11 cellular contexts compared by ENCODE assay signal in genomic region chr3:107263269-107264021, GRCh38.
A peak's percentile ranks its signal among the peaks of the same experiment; 100 is the strongest.
DNase-seq lines count a peak whose midpoint lies in the region; ATAC-seq and TF ChIP-seq lines count a peak whose summit lies in the region.
"Had no signal": no experiment of that assay in that cellular context is flagged by ENCODE, and none has a peak within 500 bp of the region (broad histone marks: within the 10 kb centered on the region; RNA-seq: fewer than 3 reads in every experiment).

No MANE protein-coding gene starts in this region.

- no peaks in the 10 kb centered on the region for H3K36me3 Mint-ChIP-seq in activated CD8-positive, alpha-beta memory T cell treated with anti-CD3 and anti-CD28 coated beads, Interleukin-2, amount 10 ng/mL, durations not matched to agents 7 days and 5 days
- no peaks in the 10 kb centered on the region for H3K36me3 Mint-ChIP-seq in effector memory CD8-positive, alpha-beta T cell (ENCODE audit: insufficient read depth)
- H3K36me3 Mint-ChIP-seq in mesothelial cell of epicardium, result peaks cover 2% of the 10 kb centered on the region
- H3K36me3 Mint-ChIP-seq: type B pancreatic cell had no signal

- CTCF ChIA-PET in activated CD8-positive, alpha-beta memory T cell treated with anti-CD3 and anti-CD28 coated beads, Interleukin-2, amount 10 ng/mL, durations not matched to agents 7 days and 5 days (lab: Charles Lee), result no interaction called here

- H3K27ac ChIP-seq in upper lobe of right lung, result no peak overlapping the region

- peak overlapping the region; percentile 58 for H3K4me3 Mint-ChIP-seq in activated CD8-positive, alpha-beta memory T cell treated with anti-CD3 and anti-CD28 coated beads, Interleukin-2, amount 10 ng/mL, durations not matched to agents 7 days and 5 days
- H3K4me3 Mint-ChIP-seq in effector memory CD8-positive, alpha-beta T cell, result peak overlapping the region; percentile 13 to 52
- no peak overlapping the region for H3K4me3 Mint-ChIP-seq in mesothelial cell of epicardium
- H3K4me3 Mint-ChIP-seq: dendritic cell treated with granulocyte-macrophage colony-stimulating factor and Interleukin-4, amounts not matched to agents 40 ng/mL and 50 ng/mL, for 4 days; type B pancreatic cell had no signal

- ATAC-seq in activated CD8-positive, alpha-beta memory T cell treated with anti-CD3 and anti-CD28 coated beads, Interleukin-2, amount 10 ng/mL, durations not matched to agents 7 days and 5 days, result no peak
- no peak for ATAC-seq in effector memory CD8-positive, alpha-beta T cell (replicated peaks)
- no peak for ATAC-seq in upper lobe of right lung
- ATAC-seq in SK-N-SH treated with all-trans-retinoic acid at 6 μM for 48 hours, result no peak
- ATAC-seq in HG03439 (IDR thresholded peaks at IDR 0.05; ENCODE audit: unreplicated experiment), result no peak

- no peaks in the 10 kb centered on the region for H3K27me3 ChIP-seq in upper lobe of right lung

- TF ChIP-seq CTCF in mesothelial cell of epicardium (IDR thresholded peaks at IDR 0.05; ENCODE audit: unreplicated experiment) (no peak), upper lobe of right lung (IDR thresholded peaks at IDR 0.05) (no peak)

- DNase-seq in activated CD8-positive, alpha-beta memory T cell treated with anti-CD3 and anti-CD28 coated beads, Interleukin-2, amount 10 ng/mL, durations not matched to agents 7 days and 5 days, result no peak
- DNase-seq in activated CD8-positive, alpha-beta memory T cell treated with anti-CD3 and anti-CD28 coated beads, Interleukin-2, amount 50 U/mL, for 4 hours, result no peak
- DNase-seq in effector memory CD8-positive, alpha-beta T cell, result no peak
- DNase-seq in mesothelial cell of epicardium (ENCODE audit: low spot score in 2 of 2, unreplicated experiment in 2 of 2) (no peak), upper lobe of right lung (no peak), NCI-H526 treated with DMSO at 0.1 percent for 48 hours (lab: John Stamatoyannopoulos, UW) (no peak)
- DNase-seq: activated gamma-delta T cell treated with Interleukin-2 at 50 U/mL for 16 hours had no signal

- H3K4me1 ChIP-seq in upper lobe of right lung, result peaks cover 4% of the 10 kb centered on the region

- H3K4me3 ChIP-seq in upper lobe of right lung, result peak overlapping the region; percentile 16

- H3K27ac Mint-ChIP-seq in activated CD8-positive, alpha-beta memory T cell treated with anti-CD3 and anti-CD28 coated beads, Interleukin-2, amount 10 ng/mL, durations not matched to agents 7 days and 5 days, result peak overlapping the region; percentile 51
- H3K27ac Mint-ChIP-seq in effector memory CD8-positive, alpha-beta T cell, result peak overlapping the region in 1 of 2 donors; percentile 47
- peak overlapping the region; percentile 45 for H3K27ac Mint-ChIP-seq in mesothelial cell of epicardium
- H3K27ac Mint-ChIP-seq: dendritic cell treated with granulocyte-macrophage colony-stimulating factor and Interleukin-4, amounts not matched to agents 40 ng/mL and 50 ng/mL, for 4 days; type B pancreatic cell had no signal

- H3K27me3 Mint-ChIP-seq in activated CD8-positive, alpha-beta memory T cell treated with anti-CD3 and anti-CD28 coated beads, Interleukin-2, amount 10 ng/mL, durations not matched to agents 7 days and 5 days, result peaks cover 9% of the 10 kb centered on the region
- H3K27me3 Mint-ChIP-seq in effector memory CD8-positive, alpha-beta T cell, result peaks cover 6 to 17% of the 10 kb centered on the region in 2 donors
- H3K27me3 Mint-ChIP-seq in mesothelial cell of epicardium (ENCODE audit: low read depth), result no peaks in the 10 kb centered on the region
- H3K27me3 Mint-ChIP-seq: type B pancreatic cell had no signal

- intact Hi-C loops in upper lobe of right lung (cut with DNase I), result no loop called here

- no peaks in the 10 kb centered on the region for H3K9me3 ChIP-seq in upper lobe of right lung

- no peaks in the 10 kb centered on the region for H3K9me3 Mint-ChIP-seq in activated CD8-positive, alpha-beta memory T cell treated with anti-CD3 and anti-CD28 coated beads, Interleukin-2, amount 10 ng/mL, durations not matched to agents 7 days and 5 days (ENCODE audit: low read depth)
- no peaks in the 10 kb centered on the region for H3K9me3 Mint-ChIP-seq in effector memory CD8-positive, alpha-beta T cell
- no peaks in the 10 kb centered on the region for H3K9me3 Mint-ChIP-seq in mesothelial cell of epicardium
- H3K9me3 Mint-ChIP-seq: dendritic cell treated with granulocyte-macrophage colony-stimulating factor and Interleukin-4, amounts not matched to agents 40 ng/mL and 50 ng/mL, for 4 days; type B pancreatic cell had no signal

- no peaks in the 10 kb centered on the region for H3K36me3 ChIP-seq in upper lobe of right lung

- H3K4me1 Mint-ChIP-seq in activated CD8-positive, alpha-beta memory T cell treated with anti-CD3 and anti-CD28 coated beads, Interleukin-2, amount 10 ng/mL, durations not matched to agents 7 days and 5 days, result peaks cover 11% of the 10 kb centered on the region
- H3K4me1 Mint-ChIP-seq in effector memory CD8-positive, alpha-beta T cell (ENCODE audit: low read depth in 2 of 2), result peaks cover 3% of the 10 kb centered on the region in 2 donors
- peaks cover 28% of the 10 kb centered on the region for H3K4me1 Mint-ChIP-seq in mesothelial cell of epicardium

TF ChIP-seq in SK-N-SH treated with all-trans-retinoic acid at 6 μM for 48 hours, 23 proteins besides CTCF, POLR2A, EP300 and RAD21:
- TF ChIP-seq BACH2 (CRISPR knock-in tag; IDR thresholded peaks at IDR 0.05; ENCODE audit: borderline replicate concordance) (no peak), RARB (CRISPR knock-in tag; IDR thresholded peaks at IDR 0.05) (no peak), TCF4 (CRISPR knock-in tag; IDR thresholded peaks at IDR 0.05; ENCODE audit: borderline replicate concordance) (no peak), CSRNP3 (CRISPR knock-in tag; IDR thresholded peaks at IDR 0.05) (no peak), PPARA (CRISPR knock-in tag; IDR thresholded peaks at IDR 0.05; ENCODE audit: borderline replicate concordance) (no peak)
